In genomic region chr15:59562787-59563186, GRCh38 we compare ENCODE assay signal across 28 cellular contexts. TPM values are rescaled to one million over a fixed set of nuclear protein-coding genes. Genes with fewer than 3 reads are reported as not detected.
DNase-seq lines count a peak whose midpoint lies in the region; ATAC-seq and TF ChIP-seq lines count a peak whose summit lies in the region.
"Had no signal": no experiment of that assay in that cellular context is flagged by ENCODE, and none has a peak within 500 bp of the region (broad histone marks: within the 10 kb centered on the region; RNA-seq: fewer than 3 reads in every experiment).

No MANE protein-coding gene starts in this region.

- H3K27ac ChIP-seq in DND-41 (ENCODE audit: low read length) (no peak overlapping the region), OCI-LY1 (ENCODE audit: low read depth, low read length, poor library complexity, severe bottlenecking) (no peak overlapping the region), mammary epithelial cell (ENCODE audit: insufficient read depth, low read depth, low read length) (no peak overlapping the region), osteoblast (ENCODE audit: low read depth, low read length) (no peak overlapping the region)
- H3K27ac ChIP-seq: gastrocnemius medialis, parathyroid adenoma, spleen had no signal

- no peak overlapping the region for H3K9ac ChIP-seq in DND-41 (ENCODE audit: low read depth, low read length)
- no peak overlapping the region for H3K9ac ChIP-seq in OCI-LY1 (ENCODE audit: low read length)
- no peak overlapping the region for H3K9ac ChIP-seq in mammary epithelial cell (ENCODE audit: insufficient read depth, low read length)
- H3K9ac ChIP-seq: parathyroid adenoma had no signal

- in situ Hi-C loops in mammary epithelial cell (cut with MboI; ENCODE audit: low sequenced_read_pairs in 2 of 2), result no loop called here

- no peaks in the 10 kb centered on the region for H3K9me2 ChIP-seq in OCI-LY1 (ENCODE audit: low read depth, low read length)

- no peaks in the 10 kb centered on the region for H3K4me1 ChIP-seq in DND-41 (ENCODE audit: insufficient read depth, low read length)
- peaks cover 6% of the 10 kb centered on the region for H3K4me1 ChIP-seq in OCI-LY1 (ENCODE audit: insufficient read depth, low read length, severe bottlenecking)
- no peaks in the 10 kb centered on the region for H3K4me1 ChIP-seq in mammary epithelial cell (ENCODE audit: insufficient read depth, low read length)
- H3K4me1 ChIP-seq in osteoblast (ENCODE audit: insufficient read depth, low read length), result peaks cover 4% of the 10 kb centered on the region
- H3K4me1 ChIP-seq: gastrocnemius medialis, parathyroid adenoma, spleen had no signal

- no TSS peak for BruUV-seq in mammary epithelial cell (replicated peaks; lab: Mats Ljungman, UMichigan)

- intact Hi-C loops in mammary epithelial cell (cut with micrococcal nuclease), result loop anchor here (1.0 kb wide), 1 partner anchor 29 kb away; no protein-coding TSS in a partner anchor

- 98% methylated on average over 2 of the region's 2 CpGs for WGBS in mammary epithelial cell (ENCODE audit: low coverage, missing lambda C conversion rate)

- TF ChIP-seq CTCF in DND-41 (IDR thresholded peaks at IDR 0.05; ENCODE audit: borderline replicate concordance, extremely low read depth, low read length, poor library complexity, severe bottlenecking) (peak; percentile 14), OCI-LY1 (IDR thresholded peaks at IDR 0.05; ENCODE audit: low read length) (peak; percentile 36; the same call in 1 of the 2 replicates), mammary epithelial cell (conservative IDR thresholded peaks at IDR 0.05 in 1 of 2, IDR thresholded peaks at IDR 0.05 in 1 of 2; ENCODE audit: extremely low read depth in 1 of 2, insufficient read depth in 1 of 2, low read depth in 1 of 2, low read length in 2 of 2) (peak; percentile 15 to 30), osteoblast (IDR thresholded peaks at IDR 0.05; ENCODE audit: extremely low read depth, low read depth, low read length) (peak; percentile 39)

- H3K9me3 Mint-ChIP-seq in stimulated activated effector memory CD8-positive, alpha-beta T cell treated with anti-CD3 and anti-CD28 coated beads, Interleukin-12 subunit alpha, Interleukin-12 subunit beta, amount 100 ng/mL, for 72 hours, result no peaks in the 10 kb centered on the region
- H3K9me3 Mint-ChIP-seq: activated T-cell treated with anti-CD3 and anti-CD28 coated beads, Interleukin-2, amount 50 U/mL, for 4 hours; CD8-positive, alpha-beta T cell; GM23338; T-helper 2 cell treated with Interferon-gamma antibody and Interleukin-4, amounts not matched to agents 5 μg/mL and 100 μg/mL, for 36 hours had no signal

- dilution Hi-C loops in mammary epithelial cell (cut with HindIII; ENCODE audit: low sequenced_read_pairs), result no loop called here

- H2AFZ ChIP-seq in DND-41 (ENCODE audit: low read depth, low read length), result no peak overlapping the region
- H2AFZ ChIP-seq in OCI-LY1 (ENCODE audit: low read length), result no peak overlapping the region
- no peak overlapping the region for H2AFZ ChIP-seq in mammary epithelial cell (ENCODE audit: low read depth, low read length)
- H2AFZ ChIP-seq in osteoblast (ENCODE audit: low read length), result no peak overlapping the region
- H2AFZ ChIP-seq: GM23338, parathyroid adenoma had no signal

- H3K79me2 ChIP-seq in DND-41 (ENCODE audit: insufficient read depth, low read length) (no peaks in the 10 kb centered on the region), OCI-LY1 (ENCODE audit: insufficient read depth, low read length) (no peaks in the 10 kb centered on the region), mammary epithelial cell (ENCODE audit: insufficient read depth, low read length) (no peaks in the 10 kb centered on the region), osteoblast (ENCODE audit: insufficient read depth, low read length) (no peaks in the 10 kb centered on the region)
- H3K79me2 ChIP-seq: parathyroid adenoma had no signal

- H3K4me2 ChIP-seq in DND-41 (ENCODE audit: insufficient read depth, low read length) (no peak overlapping the region), OCI-LY1 (ENCODE audit: low read length) (no peak overlapping the region), mammary epithelial cell (ENCODE audit: insufficient read depth, low read depth, low read length) (no peak overlapping the region), osteoblast (ENCODE audit: insufficient read depth, low read length) (peak overlapping the region; percentile 27)
- H3K4me2 ChIP-seq: GM23338 had no signal

- H4K20me1 ChIP-seq in DND-41 (ENCODE audit: insufficient read depth, low read length) (no peaks in the 10 kb centered on the region), OCI-LY1 (ENCODE audit: insufficient read depth, low read length) (no peaks in the 10 kb centered on the region), mammary epithelial cell (ENCODE audit: insufficient read depth, low read length) (no peaks in the 10 kb centered on the region), osteoblast (ENCODE audit: insufficient read depth, low read length) (no peaks in the 10 kb centered on the region)

- no peaks in the 10 kb centered on the region for H3F3A ChIP-seq in OCI-LY1 (ENCODE audit: insufficient read depth, low read length)

- H3K4me3 Mint-ChIP-seq in stimulated activated effector memory CD8-positive, alpha-beta T cell treated with anti-CD3 and anti-CD28 coated beads, Interleukin-12 subunit alpha, Interleukin-12 subunit beta, amount 100 ng/mL, for 72 hours, result no peak overlapping the region
- H3K4me3 Mint-ChIP-seq: activated T-cell treated with anti-CD3 and anti-CD28 coated beads, Interleukin-2, amount 50 U/mL, for 4 hours; CD8-positive, alpha-beta T cell; GM23338; neural crest cell; T-helper 2 cell treated with Interferon-gamma antibody and Interleukin-4, amounts not matched to agents 5 μg/mL and 100 μg/mL, for 36 hours had no signal

- H3K27me3 ChIP-seq in DND-41 (ENCODE audit: insufficient read depth, low read length, poor library complexity) (no peaks in the 10 kb centered on the region), OCI-LY1 (ENCODE audit: insufficient read depth, low read length) (no peaks in the 10 kb centered on the region), mammary epithelial cell (ENCODE audit: insufficient read depth, low read length) (no peaks in the 10 kb centered on the region), osteoblast (ENCODE audit: insufficient read depth, low read length) (no peaks in the 10 kb centered on the region)
- H3K27me3 ChIP-seq: gastrocnemius medialis, transverse colon had no signal

- DNase-seq in DND-41, result no peak
- no peak for DNase-seq in mammary epithelial cell
- DNase-seq in osteoblast (ENCODE audit: insufficient read length, low spot score, missing footprints), result no peak
- no peak for DNase-seq in stimulated activated effector memory CD8-positive, alpha-beta T cell treated with anti-CD3 and anti-CD28 coated beads, Interleukin-12 subunit alpha, Interleukin-12 subunit beta, amount 100 ng/mL, for 72 hours (ENCODE audit: low spot score in 2 of 2)
- no peak for DNase-seq in GM19240 (ENCODE audit: insufficient read length, low spot score)
- DNase-seq: activated CD4-positive, alpha-beta T cell treated with anti-CD3 and anti-CD28 coated beads for 4 hours; activated T-cell treated with anti-CD3 and anti-CD28 coated beads, Interleukin-2, amount 50 U/mL, for 4 hours; CD8-positive, alpha-beta T cell; effector CD8-positive, alpha-beta T cell; gastrocnemius medialis; hippocampal formation; left colon; NCI-H1092; NCI-H187; NCI-H2171 treated with DMSO at 0.1 percent for 48 hours; NCI-H524; right cardiac atrium; spleen; transverse colon had no signal

- H3K4me1 Mint-ChIP-seq in stimulated activated effector memory CD8-positive, alpha-beta T cell treated with anti-CD3 and anti-CD28 coated beads, Interleukin-12 subunit alpha, Interleukin-12 subunit beta, amount 100 ng/mL, for 72 hours, result no peaks in the 10 kb centered on the region
- H3K4me1 Mint-ChIP-seq: brain, GM23338, neural crest cell had no signal

- H3K36me3 ChIP-seq in DND-41 (ENCODE audit: insufficient read depth, low read length), result no peaks in the 10 kb centered on the region
- no peaks in the 10 kb centered on the region; the same call in 1 of the 2 replicates for H3K36me3 ChIP-seq in OCI-LY1 (ENCODE audit: insufficient read depth, low read length)
- H3K36me3 ChIP-seq in mammary epithelial cell (ENCODE audit: insufficient read depth, low read length), result no peaks in the 10 kb centered on the region
- no peaks in the 10 kb centered on the region for H3K36me3 ChIP-seq in osteoblast (ENCODE audit: insufficient read depth, low read length)
- H3K36me3 ChIP-seq: gastrocnemius medialis, spleen, transverse colon had no signal

- H3K4me3 ChIP-seq in DND-41 (ENCODE audit: low read depth in 1 of 2, low read length in 2 of 2) (no peak overlapping the region), OCI-LY1 (ENCODE audit: low read depth, low read length, poor library complexity, severe bottlenecking) (no peak overlapping the region), mammary epithelial cell (replicated peaks in 1 of 3; ENCODE audit: insufficient read depth in 1 of 3, low read depth in 2 of 3, low read length in 3 of 3) (no peak overlapping the region), osteoblast (ENCODE audit: insufficient read depth, low read length) (no peak overlapping the region)
- H3K4me3 ChIP-seq: gastrocnemius medialis, GM23338, spleen, transverse colon had no signal

- CTCF ChIA-PET in mammary epithelial cell (lab: Charles Lee; ENCODE audit: low non-redundant PET), result no interaction called here

- ATAC-seq in DND-41 (ENCODE audit: insufficient read depth, low read depth) (no peak), HG03135 (IDR thresholded peaks at IDR 0.05; ENCODE audit: unreplicated experiment) (no peak)
- no peak for ATAC-seq in stimulated activated effector memory CD8-positive, alpha-beta T cell treated with anti-CD3 and anti-CD28 coated beads, Interleukin-12 subunit alpha, Interleukin-12 subunit beta, amount 100 ng/mL, for 72 hours
- ATAC-seq: activated T-cell treated with anti-CD3 and anti-CD28 coated beads, Interleukin-2, amount 50 U/mL, for 4 hours; CD8-positive, alpha-beta T cell; gastrocnemius medialis; GM23338; HepG2; right cardiac atrium had no signal

- no peak overlapping the region for H3K27ac Mint-ChIP-seq in stimulated activated effector memory CD8-positive, alpha-beta T cell treated with anti-CD3 and anti-CD28 coated beads, Interleukin-12 subunit alpha, Interleukin-12 subunit beta, amount 100 ng/mL, for 72 hours
- H3K27ac Mint-ChIP-seq: CD8-positive, alpha-beta T cell; GM23338; T-helper 2 cell treated with Interferon-gamma antibody and Interleukin-4, amounts not matched to agents 5 μg/mL and 100 μg/mL, for 36 hours had no signal

- no peaks in the 10 kb centered on the region for H3K36me3 Mint-ChIP-seq in stimulated activated effector memory CD8-positive, alpha-beta T cell treated with anti-CD3 and anti-CD28 coated beads, Interleukin-12 subunit alpha, Interleukin-12 subunit beta, amount 100 ng/mL, for 72 hours
- H3K36me3 Mint-ChIP-seq: brain; CD8-positive, alpha-beta T cell had no signal

- H3K9me3 ChIP-seq in DND-41 (ENCODE audit: insufficient read depth, low read length, severe bottlenecking) (no peaks in the 10 kb centered on the region), OCI-LY1 (ENCODE audit: low read length) (peaks cover 2% of the 10 kb centered on the region; the same call in 1 of the 2 replicates), mammary epithelial cell (replicated peaks; ENCODE audit: insufficient read depth, low read length) (no peaks in the 10 kb centered on the region), osteoblast (ENCODE audit: low read depth, low read length) (no peaks in the 10 kb centered on the region)

RNA-seq across cellular contexts. Expression of gene GCNT3, which starts 48.8 kb away (rescaled TPM):
- total RNA-seq in mammary epithelial cell (1 to 10 TPM in 1 of 2 donors, not detected in 1; 1.0 TPM), osteoblast (0.72 and 1.2 TPM in 2 replicates)
- polyA plus RNA-seq in mammary epithelial cell, result 0.18 TPM
- not detected for polyA minus RNA-seq in mammary epithelial cell
- total RNA-seq: activated CD8-positive, alpha-beta memory T cell treated with anti-CD3 and anti-CD28 coated beads for 36 hours; CD8-positive, alpha-beta T cell; GM23338; neural crest cell had no signal
- polyA plus RNA-seq: GM23338 had no signal
